In genomic region chr10:34687434-34688205, GRCh38 we compare ENCODE assay signal across 15 cellular contexts.
DNase-seq lines count a peak whose midpoint lies in the region; TF ChIP-seq lines count a peak whose summit lies in the region.
"Had no signal": no experiment of that assay in that cellular context is flagged by ENCODE, and none has a peak within 500 bp of the region (broad histone marks: within the 10 kb centered on the region; RNA-seq: fewer than 3 reads in every experiment).

No MANE protein-coding gene starts in this region.

- H4K20me1 ChIP-seq in GM23248 (ENCODE audit: insufficient read depth), result no peaks in the 10 kb centered on the region

- peaks cover 16% of the 10 kb centered on the region for H3K79me1 ChIP-seq in mesendoderm (ENCODE audit: low read length)

- H3K4me2 ChIP-seq in GM23248 (ENCODE audit: unreplicated experiment), result no peak overlapping the region
- H3K4me2 ChIP-seq in mesendoderm (ENCODE audit: low read length), result no peak overlapping the region

- H3F3A ChIP-seq in GM23248 (ENCODE audit: insufficient read depth), result no peaks in the 10 kb centered on the region

- H3K36me3 ChIP-seq in GM23248 (ENCODE audit: low read depth), result no peaks in the 10 kb centered on the region
- no peaks in the 10 kb centered on the region for H3K36me3 ChIP-seq in esophagus muscularis mucosa
- no peaks in the 10 kb centered on the region for H3K36me3 ChIP-seq in mesendoderm (ENCODE audit: control insufficient read depth, insufficient read depth, low read length)
- no peaks in the 10 kb centered on the region for H3K36me3 ChIP-seq in CD8-positive, alpha-beta memory T cell (ENCODE audit: insufficient read depth, low read length)

- DNase-seq in GM23248, result peak; percentile 41
- peak; percentile 6 for DNase-seq in NCI-H460 (ENCODE audit: extremely low read depth, low read depth)
- DNase-seq in esophagus muscularis mucosa (ENCODE audit: extremely low spot score), result peak; percentile 68
- DNase-seq in mesendoderm, result no peak
- DNase-seq in stimulated activated CD4-positive, alpha-beta T cell treated with anti-CD3 and anti-CD28 coated beads, Interleukin-2, amount 100 ng/mL, for 48 hours, result no peak
- no peak for DNase-seq in T-helper 9 cell
- DNase-seq in CD8-positive, alpha-beta memory T cell, result no peak
- DNase-seq in NCI-H345 (lab: John Stamatoyannopoulos, UW), result no peak
- DNase-seq: activated naive CD4-positive, alpha-beta T cell treated with anti-CD3 and anti-CD28 coated beads for 36 hours; DMS79; effector CD8-positive, alpha-beta T cell; NK-92 treated with Interleukin-12 subunit alpha and Interleukin-12 subunit beta, amount 100 ng/mL, for 24 hours; SHP77; T-helper 2 cell had no signal

- H3K9me3 Mint-ChIP-seq in CD8-positive, alpha-beta memory T cell, result peaks cover 0 to 3% (median 0%) of the 10 kb centered on the region in 5 donors
- H3K9me3 Mint-ChIP-seq: activated naive CD4-positive, alpha-beta T cell treated with anti-CD3 and anti-CD28 coated beads for 36 hours had no signal

- POLR2A ChIA-PET in CD8-positive, alpha-beta memory T cell (lab: Charles Lee), result no interaction called here

- H3K4me1 ChIP-seq in GM23248 (ENCODE audit: insufficient read depth) (peaks cover 9% of the 10 kb centered on the region), esophagus muscularis mucosa (peaks cover 7 to 52% (median 31%) of the 10 kb centered on the region in 4 donors), mesendoderm (ENCODE audit: control insufficient read depth, low read depth, low read length) (no peaks in the 10 kb centered on the region)
- no peaks in the 10 kb centered on the region for H3K4me1 ChIP-seq in CD8-positive, alpha-beta memory T cell (ENCODE audit: insufficient read depth, low read length)

- no peak overlapping the region for H2BK120ac ChIP-seq in mesendoderm (ENCODE audit: low read depth, low read length)

- no peak overlapping the region for H3K4me3 ChIP-seq in GM23248
- H3K4me3 ChIP-seq in esophagus muscularis mucosa, result no peak overlapping the region
- no peak overlapping the region for H3K4me3 ChIP-seq in mesendoderm (ENCODE audit: low read length)
- H3K4me3 ChIP-seq in CD8-positive, alpha-beta memory T cell (ENCODE audit: low read length), result no peak overlapping the region

- H3K79me2 ChIP-seq in GM23248 (ENCODE audit: insufficient read depth), result peaks cover 67% of the 10 kb centered on the region
- H3K79me2 ChIP-seq in mesendoderm (ENCODE audit: control insufficient read depth, insufficient read depth, low read length), result peaks cover 32% of the 10 kb centered on the region

- peaks cover 0 to 2% (median 0%) of the 10 kb centered on the region in 3 donors for H3K36me3 Mint-ChIP-seq in CD8-positive, alpha-beta memory T cell

- in situ Hi-C loops in GM23248 (cut with MboI), result loop anchor here (10.0 kb wide), 1 partner anchor 127 kb away; the partner anchor contains the start of gene PARD3

- no peak overlapping the region for H2AFZ ChIP-seq in GM23248

- no peaks in the 10 kb centered on the region for H3K9me2 ChIP-seq in GM23248 (ENCODE audit: insufficient read depth)

- no peak overlapping the region for H3K4me3 Mint-ChIP-seq in CD8-positive, alpha-beta memory T cell
- H3K4me3 Mint-ChIP-seq: activated naive CD4-positive, alpha-beta T cell treated with anti-CD3 and anti-CD28 coated beads for 36 hours had no signal

- TF ChIP-seq CTCF in esophagus muscularis mucosa (IDR thresholded peaks at IDR 0.05), result no peak

- H3K18ac ChIP-seq in mesendoderm (ENCODE audit: low read length), result no peak overlapping the region

- peaks cover 2 to 11% of the 10 kb centered on the region in 2 donors for H3K27me3 Mint-ChIP-seq in CD8-positive, alpha-beta memory T cell

- no peak for TF ChIP-seq POLR2A in esophagus muscularis mucosa (IDR thresholded peaks at IDR 0.05; ENCODE audit: low read depth)

- H3K27ac ChIP-seq in GM23248 (no peak overlapping the region), esophagus muscularis mucosa (replicated peaks in 1 of 4) (peak overlapping the region in 1 of 4 donors; percentile 6), mesendoderm (ENCODE audit: low read depth, low read length) (no peak overlapping the region)
- H3K27ac ChIP-seq in CD8-positive, alpha-beta memory T cell (ENCODE audit: low read depth, low read length), result no peak overlapping the region
- H3K27ac ChIP-seq: HL-60 had no signal

- H3K56ac ChIP-seq in mesendoderm (ENCODE audit: low read length), result peak overlapping the region; percentile 10

- H3K4ac ChIP-seq in mesendoderm (ENCODE audit: low read depth, low read length), result no peak overlapping the region

- no peaks in the 10 kb centered on the region for H3K4me1 Mint-ChIP-seq in CD8-positive, alpha-beta memory T cell

- H2BK5ac ChIP-seq in mesendoderm (ENCODE audit: low read length), result no peak overlapping the region

- no peaks in the 10 kb centered on the region for H3K9me3 ChIP-seq in GM23248 (ENCODE audit: low read depth)
- H3K9me3 ChIP-seq in esophagus muscularis mucosa, result no peaks in the 10 kb centered on the region
- H3K9me3 ChIP-seq in CD8-positive, alpha-beta memory T cell (ENCODE audit: low read length), result no peaks in the 10 kb centered on the region

- H4K8ac ChIP-seq in mesendoderm (ENCODE audit: low read depth, low read length), result no peak overlapping the region

- no peak for TF ChIP-seq EP300 in esophagus muscularis mucosa (IDR thresholded peaks at IDR 0.05)

- no peak overlapping the region for H2BK15ac ChIP-seq in mesendoderm (replicated peaks; ENCODE audit: low read depth)

- no peak overlapping the region for H2AK5ac ChIP-seq in mesendoderm (ENCODE audit: low read length)

- H3K9ac ChIP-seq in GM23248, result no peak overlapping the region
- H3K9ac ChIP-seq in mesendoderm (ENCODE audit: low read length), result no peak overlapping the region

- intact Hi-C loops in esophagus muscularis mucosa (cut with DNase I), result no loop called here

- no peak overlapping the region for H3K23ac ChIP-seq in mesendoderm (ENCODE audit: low read length)

- WGBS in GM23248 (ENCODE audit: low coverage in 1 of 2, low lambda C conversion rate in 2 of 2, missing lambda C conversion rate in 2 of 2), 2 experiments, result 83 to 85% methylated on average over 11 of the region's 11 CpGs
- WGBS in esophagus muscularis mucosa, result 85% methylated on average over 11 of the region's 11 CpGs
- no CpG with 5 or more reads among the region's 11 CpGs for WGBS in mesendoderm (ENCODE audit: extremely low coverage, insufficient coverage, low lambda C conversion rate)

- no peak overlapping the region for H4K5ac ChIP-seq in mesendoderm (ENCODE audit: low read length)

- CTCF ChIA-PET in CD8-positive, alpha-beta memory T cell (lab: Charles Lee), result no interaction called here

- no peak overlapping the region for H3K27ac Mint-ChIP-seq in CD8-positive, alpha-beta memory T cell
- H3K27ac Mint-ChIP-seq: activated naive CD4-positive, alpha-beta T cell treated with anti-CD3 and anti-CD28 coated beads for 36 hours had no signal

- H3K27me3 ChIP-seq in GM23248 (replicated peaks; ENCODE audit: insufficient read depth) (no peaks in the 10 kb centered on the region), esophagus muscularis mucosa (no peaks in the 10 kb centered on the region), mesendoderm (ENCODE audit: insufficient read depth, low read length, poor library complexity) (no peaks in the 10 kb centered on the region)
- no peaks in the 10 kb centered on the region for H3K27me3 ChIP-seq in CD8-positive, alpha-beta memory T cell (ENCODE audit: insufficient read depth, low read length, poor library complexity, severe bottlenecking)

Comparison
In these comparisons a context has a peak if more than half of its experiments do, and no peak if none do; other contexts are left out.
1. DNase-seq: peak in GM23248 (single experiment), NCI-H460 (single experiment) and esophagus muscularis mucosa (single experiment); none in mesendoderm (single experiment), stimulated activated CD4-positive, alpha-beta T cell treated with anti-CD3 and anti-CD28 coated beads, Interleukin-2, amount 100 ng/mL, for 48 hours (0 of 2), T-helper 9 cell (single experiment), CD8-positive, alpha-beta memory T cell (0 of 5) and NCI-H345 (single experiment).